In genomic region chr19:23957660-23958281, GRCh38 we compare ENCODE assay signal across 10 cellular contexts. TPM values are rescaled to one million over a fixed set of nuclear protein-coding genes. Genes with fewer than 3 reads are reported as not detected.
DNase-seq lines count a peak whose midpoint lies in the region; FAIRE-seq and TF ChIP-seq lines count a peak whose summit lies in the region.
"Had no signal": no experiment of that assay in that cellular context is flagged by ENCODE, and none has a peak within 500 bp of the region (broad histone marks: within the 10 kb centered on the region; RNA-seq: fewer than 3 reads in every experiment).

No MANE protein-coding gene starts in this region.

- no peak overlapping the region for H3K4me3 ChIP-seq in osteoblast (ENCODE audit: insufficient read depth, low read length)
- H3K4me3 ChIP-seq: heart left ventricle had no signal

- H3K4me1 ChIP-seq in osteoblast (ENCODE audit: insufficient read depth, low read length), result no peaks in the 10 kb centered on the region
- H3K4me1 ChIP-seq: heart left ventricle had no signal

- no peaks in the 10 kb centered on the region for H3K27me3 ChIP-seq in osteoblast (ENCODE audit: insufficient read depth, low read length)
- H3K27me3 ChIP-seq: heart left ventricle had no signal

- no peak overlapping the region for H3K27ac ChIP-seq in osteoblast (ENCODE audit: low read depth, low read length)
- H3K27ac ChIP-seq: heart left ventricle had no signal

- no peak overlapping the region for H3K4me3 Mint-ChIP-seq in activated naive CD8-positive, alpha-beta T cell treated with anti-CD3 and anti-CD28 coated beads for 36 hours

- FAIRE-seq in endometrium (lab: Jason Lieb, UNC), result peak; percentile 98

- H4K20me1 ChIP-seq in osteoblast (ENCODE audit: insufficient read depth, low read length), result no peaks in the 10 kb centered on the region

- no peaks in the 10 kb centered on the region for H3K36me3 ChIP-seq in osteoblast (ENCODE audit: insufficient read depth, low read length)
- H3K36me3 ChIP-seq: heart left ventricle had no signal

- peaks cover 6% of the 10 kb centered on the region for H3K36me3 Mint-ChIP-seq in activated naive CD8-positive, alpha-beta T cell treated with anti-CD3 and anti-CD28 coated beads for 36 hours

- H2AFZ ChIP-seq in osteoblast (ENCODE audit: low read length), result peak overlapping the region; percentile 60

- no peak for TF ChIP-seq CTCF in osteoblast (IDR thresholded peaks at IDR 0.05; ENCODE audit: extremely low read depth, low read depth, low read length)

- no peaks in the 10 kb centered on the region for H3K9me3 ChIP-seq in osteoblast (ENCODE audit: low read depth, low read length)

- peaks cover 6% of the 10 kb centered on the region for H3K9me3 Mint-ChIP-seq in activated naive CD8-positive, alpha-beta T cell treated with anti-CD3 and anti-CD28 coated beads for 36 hours

- peak overlapping the region; percentile 5 for H3K4me2 ChIP-seq in osteoblast (ENCODE audit: insufficient read depth, low read length)

- no peak overlapping the region for H3K27ac Mint-ChIP-seq in activated naive CD8-positive, alpha-beta T cell treated with anti-CD3 and anti-CD28 coated beads for 36 hours

- H3K27me3 Mint-ChIP-seq in activated naive CD8-positive, alpha-beta T cell treated with anti-CD3 and anti-CD28 coated beads for 36 hours, result no peaks in the 10 kb centered on the region

- H3K79me2 ChIP-seq in osteoblast (ENCODE audit: insufficient read depth, low read length), result no peaks in the 10 kb centered on the region

- DNase-seq in EL, result peak; percentile 78
- peak; percentile 89 for DNase-seq in NCI-H748 (lab: John Stamatoyannopoulos, UW; ENCODE audit: unreplicated experiment)
- DNase-seq in osteoblast (ENCODE audit: insufficient read length, low spot score, missing footprints), result peak; percentile 26
- no peak for DNase-seq in NCI-H526 (lab: John Stamatoyannopoulos, UW)
- DNase-seq in activated naive CD8-positive, alpha-beta T cell treated with anti-CD3 and anti-CD28 coated beads for 36 hours, result no peak
- DNase-seq in DMS153 treated with DMSO at 0.1 percent for 48 hours (lab: John Stamatoyannopoulos, UW; ENCODE audit: unreplicated experiment), result no peak
- DNase-seq in NCI-H2227 (lab: John Stamatoyannopoulos, UW; ENCODE audit: unreplicated experiment), result no peak
- DNase-seq: heart left ventricle, NCI-H2171 had no signal

- H3K4me1 Mint-ChIP-seq in activated naive CD8-positive, alpha-beta T cell treated with anti-CD3 and anti-CD28 coated beads for 36 hours, result no peaks in the 10 kb centered on the region

RNA-seq across cellular contexts. Expression of gene ZNF726, which starts 43.1 kb away (rescaled TPM):
- total RNA-seq in osteoblast, result 1.8 and 2.1 TPM in 2 replicates
- total RNA-seq in activated naive CD8-positive, alpha-beta T cell treated with anti-CD3 and anti-CD28 coated beads for 36 hours, result 10 to 100 TPM; 16.8 to 17.5 TPM

Comparison
In these comparisons a context has a peak if more than half of its experiments do, and no peak if none do; other contexts are left out.
1. DNase-seq: peak in EL (single experiment), NCI-H748 (single experiment) and osteoblast (single experiment); none in NCI-H526 (0 of 2), activated naive CD8-positive, alpha-beta T cell treated with anti-CD3 and anti-CD28 coated beads for 36 hours (single experiment), DMS153 treated with DMSO at 0.1 percent for 48 hours (single experiment) and NCI-H2227 (single experiment).